Comparison of ENCODE assay signal across 10 cellular contexts in the genomic region with DNA sequence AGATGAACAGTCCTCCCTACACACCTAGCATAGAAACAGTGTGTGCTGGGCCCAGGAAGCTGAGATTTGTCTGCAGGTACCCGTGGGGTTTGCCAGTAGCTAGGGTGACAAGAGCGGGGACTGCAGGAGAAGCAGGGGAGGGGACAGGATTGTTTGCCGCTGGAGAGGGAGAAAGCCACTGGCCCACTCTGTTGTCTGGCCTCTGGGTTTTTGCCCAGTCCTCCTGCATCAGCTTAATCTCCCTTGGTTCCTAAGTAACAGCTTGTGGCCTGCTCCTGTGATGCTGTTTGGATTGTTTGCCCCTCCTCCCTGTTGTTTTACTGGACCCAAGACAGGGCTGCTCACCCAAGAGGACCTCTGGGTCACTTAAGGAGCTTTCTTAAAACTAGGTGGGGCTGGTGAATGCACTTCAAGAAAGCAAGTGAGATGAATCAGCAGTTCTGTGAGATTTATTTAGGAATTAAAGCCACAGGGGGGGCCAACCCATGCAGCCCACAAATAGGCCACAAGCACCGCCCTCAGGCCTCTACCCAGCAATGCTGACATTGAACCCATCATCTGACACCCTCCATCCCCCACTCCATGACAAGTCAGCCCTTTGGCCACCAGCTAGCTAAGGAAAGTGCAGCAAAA.
DNase-seq lines count a peak whose midpoint lies in the region; ATAC-seq and TF ChIP-seq lines count a peak whose summit lies in the region.
"Had no signal": no experiment of that assay in that cellular context is flagged by ENCODE, and none has a peak within 500 bp of the region (broad histone marks: within the 10 kb centered on the region; RNA-seq: fewer than 3 reads in every experiment).

No MANE protein-coding gene starts in this region.

- H3K4me3 ChIP-seq in left ventricle myocardium inferior: no peak overlapping the region
- H3K4me3 ChIP-seq: adrenal gland had no signal

- peaks cover 12% of the 10 kb centered on the region for H3K4me1 ChIP-seq in left ventricle myocardium inferior
- H3K4me1 ChIP-seq: adrenal gland had no signal

- TF ChIP-seq CTCF in left ventricle myocardium inferior (IDR thresholded peaks at IDR 0.05; ENCODE audit: borderline replicate concordance) (no peak), type B pancreatic cell (conservative IDR thresholded peaks at IDR 0.05) (no peak)

- no peak for ATAC-seq in HG03039 (IDR thresholded peaks at IDR 0.05; ENCODE audit: unreplicated experiment)

- peak overlapping the region; percentile 54 for H3K27ac ChIP-seq in left ventricle myocardium inferior (replicated peaks)
- H3K27ac ChIP-seq: adrenal gland had no signal

- H3K27me3 Mint-ChIP-seq in type B pancreatic cell: no peaks in the 10 kb centered on the region

- intact Hi-C loops in left ventricle myocardium inferior (cut with micrococcal nuclease): loop anchor here (10.0 kb wide), 2 partner anchors 145 to 395 kb away; a partner anchor contains a TSS

- no peak overlapping the region for H3K4me3 Mint-ChIP-seq in type B pancreatic cell

- H3K4me1 Mint-ChIP-seq in type B pancreatic cell (ENCODE audit: unreplicated experiment): peaks cover 7% of the 10 kb centered on the region

- DNase-seq in NCI-H748 (lab: John Stamatoyannopoulos, UW; ENCODE audit: unreplicated experiment) (peak; percentile 47), NCI-H748 treated with DMSO at 0.1 percent for 48 hours (lab: John Stamatoyannopoulos, UW) (no peak), SW480 (ENCODE audit: low spot score) (peak; percentile 25), left ventricle myocardium inferior (no peak), type B pancreatic cell (ENCODE audit: extremely low spot score, unreplicated experiment) (no peak), middle frontal gyrus (ENCODE audit: extremely low spot score, low spot score) (no peak)
- DNase-seq in activated T-cell treated with anti-CD3 and anti-CD28 coated beads, Interleukin-2, amount 50 U/mL, for 48 hours: no peak
- DNase-seq: COR-L47 had no signal

- H3K9me3 ChIP-seq in left ventricle myocardium inferior (replicated peaks): no peaks in the 10 kb centered on the region
- H3K9me3 ChIP-seq: adrenal gland had no signal

- peak overlapping the region; percentile 51 for H3K27ac Mint-ChIP-seq in type B pancreatic cell

- no peaks in the 10 kb centered on the region for H3K36me3 ChIP-seq in left ventricle myocardium inferior
- H3K36me3 ChIP-seq: adrenal gland had no signal

- no peaks in the 10 kb centered on the region for H3K9me3 Mint-ChIP-seq in type B pancreatic cell

- H3K36me3 Mint-ChIP-seq in type B pancreatic cell: no peaks in the 10 kb centered on the region

- H3K27me3 ChIP-seq in left ventricle myocardium inferior (ENCODE audit: low read depth): no peaks in the 10 kb centered on the region
- H3K27me3 ChIP-seq: adrenal gland had no signal

Comparison
In these comparisons a context has a peak if more than half of its experiments do, and no peak if none do; other contexts are left out.
1. DNase-seq: peak in NCI-H748 (single experiment) and SW480 (single experiment); none in NCI-H748 treated with DMSO at 0.1 percent for 48 hours (single experiment), left ventricle myocardium inferior (single experiment), type B pancreatic cell (single experiment), activated T-cell treated with anti-CD3 and anti-CD28 coated beads, Interleukin-2, amount 50 U/mL, for 48 hours (0 of 2) and middle frontal gyrus (single experiment).